In genomic region chr2:42421157-42421485, GRCh38 we compare ENCODE assay signal across 25 cellular contexts.
DNase-seq lines count a peak whose midpoint lies in the region; ATAC-seq, FAIRE-seq and TF ChIP-seq lines count a peak whose summit lies in the region.
"Had no signal": no experiment of that assay in that cellular context is flagged by ENCODE, and none has a peak within 500 bp of the region (broad histone marks: within the 10 kb centered on the region; RNA-seq: fewer than 3 reads in every experiment).

No MANE protein-coding gene starts in this region.

- POLR2A ChIA-PET in activated CD4-positive, alpha-beta memory T cell treated with anti-CD3 and anti-CD28 coated beads for 36 hours (lab: Charles Lee) = no interaction called here
- POLR2A ChIA-PET in activated CD4-positive, alpha-beta memory T cell treated with anti-CD3 and anti-CD28 coated beads, Interleukin-2, amount 10 ng/mL, durations not matched to agents 7 days and 5 days (lab: Charles Lee) = no interaction called here
- POLR2A ChIA-PET in HCT116 (lab: Charles Lee) = no interaction called here

- dilution Hi-C loops in keratinocyte (cut with MboI; ENCODE audit: extremely low pct_ligation_motif_present, low sequenced_read_pairs) = no loop called here

- RAD21 ChIA-PET in HCT116 (lab: Charles Lee; ENCODE audit: low non-redundant PET in 1 of 2, low total read pairs in 2 of 2, uncharacterized antibody in 2 of 2, unreplicated experiment in 2 of 2) = no interaction called here

- H3K4me1 ChIP-seq in HCT116 (ENCODE audit: control insufficient read depth in 1 of 2, insufficient read depth in 2 of 2, low read length in 2 of 2) = peaks cover 18 to 42% of the 10 kb centered on the region in 2 experiments
- peaks cover 15% of the 10 kb centered on the region for H3K4me1 ChIP-seq in keratinocyte (ENCODE audit: control insufficient read depth, extremely low read depth, insufficient read depth, low read length)
- H3K4me1 ChIP-seq: gastrocnemius medialis, psoas muscle, suprapubic skin, uterus had no signal

- peaks cover 19% of the 10 kb centered on the region for H3K4me1 Mint-ChIP-seq in activated CD4-positive, alpha-beta memory T cell treated with anti-CD3 and anti-CD28 coated beads for 36 hours (ENCODE audit: low read depth)
- H3K4me1 Mint-ChIP-seq in activated CD4-positive, alpha-beta memory T cell treated with anti-CD3 and anti-CD28 coated beads, Interleukin-2, amount 10 ng/mL, durations not matched to agents 7 days and 5 days = peaks cover 20% of the 10 kb centered on the region
- peaks cover 33% of the 10 kb centered on the region for H3K4me1 Mint-ChIP-seq in activated naive CD8-positive, alpha-beta T cell treated with anti-CD3 and anti-CD28 coated beads, Interleukin-2, amount 50 U/mL, for 24 hours
- H3K4me1 Mint-ChIP-seq: activated B cell treated with CpG ODN at 0.5 μM for 24 hours had no signal

- H2AFZ ChIP-seq in HCT116 (ENCODE audit: low read depth, low read length, poor library complexity, severe bottlenecking) = peak overlapping the region; percentile 5
- no peak overlapping the region for H2AFZ ChIP-seq in keratinocyte (ENCODE audit: control insufficient read depth, low read length)

- H3K36me3 Mint-ChIP-seq in activated CD4-positive, alpha-beta memory T cell treated with anti-CD3 and anti-CD28 coated beads for 36 hours = no peaks in the 10 kb centered on the region
- H3K36me3 Mint-ChIP-seq in activated CD4-positive, alpha-beta memory T cell treated with anti-CD3 and anti-CD28 coated beads, Interleukin-2, amount 10 ng/mL, durations not matched to agents 7 days and 5 days (ENCODE audit: low read depth) = no peaks in the 10 kb centered on the region
- no peaks in the 10 kb centered on the region for H3K36me3 Mint-ChIP-seq in activated naive CD8-positive, alpha-beta T cell treated with anti-CD3 and anti-CD28 coated beads, Interleukin-2, amount 50 U/mL, for 24 hours (ENCODE audit: low read depth)

- H3K9me3 ChIP-seq in HCT116 (ENCODE audit: control insufficient read depth in 1 of 2, insufficient read depth in 1 of 2, low read depth in 1 of 2, low read length in 2 of 2) = no peaks in the 10 kb centered on the region
- H3K9me3 ChIP-seq in keratinocyte (ENCODE audit: control insufficient read depth, low read depth, low read length) = no peaks in the 10 kb centered on the region
- H3K9me3 ChIP-seq: gastrocnemius medialis, psoas muscle, suprapubic skin, uterus had no signal

- intact Hi-C loops in activated CD4-positive, alpha-beta memory T cell treated with anti-CD3 and anti-CD28 coated beads for 36 hours (cut with micrococcal nuclease) = loop anchor here (2.0 kb wide), 1 partner anchor 60 kb away; the partner anchor contains the start of gene COX7A2L
- intact Hi-C loops in HCT116 (cut with micrococcal nuclease) = no loop called here

- H3K27ac Mint-ChIP-seq in activated CD4-positive, alpha-beta memory T cell treated with anti-CD3 and anti-CD28 coated beads for 36 hours = peak overlapping the region; percentile 10
- no peak overlapping the region for H3K27ac Mint-ChIP-seq in activated CD4-positive, alpha-beta memory T cell treated with anti-CD3 and anti-CD28 coated beads, Interleukin-2, amount 10 ng/mL, durations not matched to agents 7 days and 5 days
- H3K27ac Mint-ChIP-seq in activated naive CD8-positive, alpha-beta T cell treated with anti-CD3 and anti-CD28 coated beads, Interleukin-2, amount 50 U/mL, for 24 hours = peak overlapping the region; percentile 64
- H3K27ac Mint-ChIP-seq: activated B cell treated with CpG ODN at 0.5 μM for 24 hours; dendritic cell treated with granulocyte-macrophage colony-stimulating factor and Interleukin-4, amounts not matched to agents 40 ng/mL and 50 ng/mL, for 4 days; T-helper 1 cell treated with Interleukin-12 subunit alpha and Interleukin-12 subunit beta and Interleukin-4 antibody, amounts not matched to agents 30 μg/mL and 1 μg/mL, for 36 hours had no signal

- H3K27me3 Mint-ChIP-seq in activated CD4-positive, alpha-beta memory T cell treated with anti-CD3 and anti-CD28 coated beads for 36 hours = peaks cover 9% of the 10 kb centered on the region
- H3K27me3 Mint-ChIP-seq in activated CD4-positive, alpha-beta memory T cell treated with anti-CD3 and anti-CD28 coated beads, Interleukin-2, amount 10 ng/mL, durations not matched to agents 7 days and 5 days = peaks cover 9% of the 10 kb centered on the region
- peaks cover 14% of the 10 kb centered on the region for H3K27me3 Mint-ChIP-seq in activated naive CD8-positive, alpha-beta T cell treated with anti-CD3 and anti-CD28 coated beads, Interleukin-2, amount 50 U/mL, for 24 hours

- FAIRE-seq in keratinocyte (lab: Jason Lieb, UNC) = no peak
- FAIRE-seq: A204.1 had no signal

- peak overlapping the region in 1 of 2 experiments; percentile 28; a peak in 2 of 4 replicates for H3K4me3 ChIP-seq in HCT116 (replicated peaks in 1 of 2; ENCODE audit: low read depth in 1 of 2, low read length in 2 of 2)
- H3K4me3 ChIP-seq in keratinocyte (ENCODE audit: control insufficient read depth in 2 of 3, extremely low read depth in 1 of 3, insufficient read depth in 2 of 3, low read depth in 1 of 3, low read length in 3 of 3) = no peak overlapping the region
- H3K4me3 ChIP-seq: BLaER1 treated with 17β-estradiol and CSF1 and Interleukin-3, amounts not matched to agents 10 nM and 100 nM; gastrocnemius medialis; psoas muscle; suprapubic skin; uterus had no signal

- peak overlapping the region; percentile 55; the same call in 1 of the 2 replicates for H3K27ac ChIP-seq in HCT116 (ENCODE audit: low read depth, low read length)
- peak overlapping the region; percentile 37 for H3K27ac ChIP-seq in keratinocyte (ENCODE audit: control insufficient read depth, insufficient read depth, low read length)
- H3K27ac ChIP-seq: gastrocnemius medialis, psoas muscle, suprapubic skin, uterus had no signal

- H3K36me3 ChIP-seq in HCT116 (ENCODE audit: control insufficient read depth in 1 of 2, insufficient read depth in 2 of 2, low read length in 2 of 2) (no peaks in the 10 kb centered on the region), keratinocyte (ENCODE audit: control insufficient read depth in 2 of 2, extremely low read depth in 1 of 2, insufficient read depth in 2 of 2, low read length in 2 of 2) (no peaks in the 10 kb centered on the region)
- H3K36me3 ChIP-seq: BLaER1 treated with 17β-estradiol and CSF1 and Interleukin-3, amounts not matched to agents 10 nM and 100 nM; gastrocnemius medialis; suprapubic skin; uterus had no signal

- CTCF ChIA-PET in activated CD4-positive, alpha-beta memory T cell treated with anti-CD3 and anti-CD28 coated beads for 36 hours (lab: Charles Lee) = no interaction called here
- CTCF ChIA-PET in activated CD4-positive, alpha-beta memory T cell treated with anti-CD3 and anti-CD28 coated beads, Interleukin-2, amount 10 ng/mL, durations not matched to agents 7 days and 5 days (lab: Charles Lee) = no interaction called here
- CTCF ChIA-PET in HCT116 (lab: Charles Lee) = no interaction called here

- no peak for TF ChIP-seq CTCF in HCT116 (IDR thresholded peaks at IDR 0.05 in 2 of 3, conservative IDR thresholded peaks at IDR 0.05 in 1 of 3; ENCODE audit: borderline replicate concordance in 1 of 3, insufficient read depth in 1 of 3, low read depth in 2 of 3, low read length in 2 of 3)
- TF ChIP-seq CTCF in keratinocyte (optimal IDR thresholded peaks at IDR 0.05 in 1 of 3, IDR thresholded peaks at IDR 0.05 in 1 of 3, conservative IDR thresholded peaks at IDR 0.05 in 1 of 3; ENCODE audit: extremely low read depth in 1 of 3, insufficient read depth in 2 of 3, low read length in 3 of 3) = no peak

- H3K9me1 ChIP-seq in keratinocyte (ENCODE audit: control insufficient read depth, extremely low read depth, insufficient read depth, low read length) = no peaks in the 10 kb centered on the region

- H3K4me2 ChIP-seq in HCT116 (ENCODE audit: low read length) = peak overlapping the region; percentile 70
- H3K4me2 ChIP-seq in keratinocyte (ENCODE audit: control insufficient read depth, extremely low read depth, insufficient read depth, low read depth, low read length) = peak overlapping the region; percentile 30

- no peaks in the 10 kb centered on the region for H3K27me3 ChIP-seq in HCT116 (ENCODE audit: insufficient read depth, low read length)
- no peaks in the 10 kb centered on the region for H3K27me3 ChIP-seq in keratinocyte (ENCODE audit: control insufficient read depth, extremely low read depth, insufficient read depth, low read length)
- H3K27me3 ChIP-seq: BLaER1 treated with 17β-estradiol and CSF1 and Interleukin-3, amounts not matched to agents 10 nM and 100 nM; gastrocnemius medialis; suprapubic skin; uterus had no signal

- ATAC-seq in HCT116 (peak; percentile 54), GM18909 (IDR thresholded peaks at IDR 0.05; ENCODE audit: poor library complexity, unreplicated experiment) (no peak), HG02840 (IDR thresholded peaks at IDR 0.05; ENCODE audit: low FRiP score, unreplicated experiment) (no peak)
- ATAC-seq in activated naive CD8-positive, alpha-beta T cell treated with anti-CD3 and anti-CD28 coated beads, Interleukin-2, amount 50 U/mL, for 24 hours = no peak
- ATAC-seq: gastrocnemius medialis, psoas muscle had no signal

- H3K4me3 Mint-ChIP-seq in activated CD4-positive, alpha-beta memory T cell treated with anti-CD3 and anti-CD28 coated beads for 36 hours = no peak overlapping the region
- H3K4me3 Mint-ChIP-seq in activated CD4-positive, alpha-beta memory T cell treated with anti-CD3 and anti-CD28 coated beads, Interleukin-2, amount 10 ng/mL, durations not matched to agents 7 days and 5 days = no peak overlapping the region
- H3K4me3 Mint-ChIP-seq in activated naive CD8-positive, alpha-beta T cell treated with anti-CD3 and anti-CD28 coated beads, Interleukin-2, amount 50 U/mL, for 24 hours = no peak overlapping the region
- H3K4me3 Mint-ChIP-seq: activated B cell treated with CpG ODN at 0.5 μM for 24 hours; dendritic cell treated with granulocyte-macrophage colony-stimulating factor and Interleukin-4, amounts not matched to agents 40 ng/mL and 50 ng/mL, for 4 days; nephron progenitor cell; T-helper 1 cell treated with Interleukin-12 subunit alpha and Interleukin-12 subunit beta and Interleukin-4 antibody, amounts not matched to agents 30 μg/mL and 1 μg/mL, for 36 hours had no signal

- TF ChIP-seq RAD21 in HCT116 (IDR thresholded peaks at IDR 0.05; ENCODE audit: low read depth) = no peak

- no peaks in the 10 kb centered on the region for H3K9me3 Mint-ChIP-seq in activated CD4-positive, alpha-beta memory T cell treated with anti-CD3 and anti-CD28 coated beads for 36 hours
- no peaks in the 10 kb centered on the region for H3K9me3 Mint-ChIP-seq in activated CD4-positive, alpha-beta memory T cell treated with anti-CD3 and anti-CD28 coated beads, Interleukin-2, amount 10 ng/mL, durations not matched to agents 7 days and 5 days
- H3K9me3 Mint-ChIP-seq in activated naive CD8-positive, alpha-beta T cell treated with anti-CD3 and anti-CD28 coated beads, Interleukin-2, amount 50 U/mL, for 24 hours = no peaks in the 10 kb centered on the region
- H3K9me3 Mint-ChIP-seq: activated B cell treated with CpG ODN at 0.5 μM for 24 hours; nephron progenitor cell; T-helper 1 cell treated with Interleukin-12 subunit alpha and Interleukin-12 subunit beta and Interleukin-4 antibody, amounts not matched to agents 30 μg/mL and 1 μg/mL, for 36 hours had no signal

- no peaks in the 10 kb centered on the region for H4K20me1 ChIP-seq in HCT116 (ENCODE audit: insufficient read depth)
- H4K20me1 ChIP-seq in keratinocyte (ENCODE audit: control insufficient read depth, extremely low read depth, insufficient read depth, low read length) = no peaks in the 10 kb centered on the region
- H4K20me1 ChIP-seq: BLaER1 treated with 17β-estradiol and CSF1 and Interleukin-3, amounts not matched to agents 10 nM and 100 nM had no signal

- no peak for DNase-seq in activated CD4-positive, alpha-beta memory T cell treated with anti-CD3 and anti-CD28 coated beads for 36 hours
- DNase-seq in activated CD4-positive, alpha-beta memory T cell treated with anti-CD3 and anti-CD28 coated beads, Interleukin-2, amount 10 ng/mL, durations not matched to agents 7 days and 5 days = no peak
- DNase-seq in HCT116 (ENCODE audit: low read depth, low spot score) (no peak), keratinocyte (ENCODE audit: low read depth, low spot score) (no peak), Ammon's horn (ENCODE audit: low spot score) (no peak)
- no peak for DNase-seq in activated naive CD8-positive, alpha-beta T cell treated with anti-CD3 and anti-CD28 coated beads, Interleukin-2, amount 50 U/mL, for 24 hours
- DNase-seq: activated B cell treated with CpG ODN at 0.5 μM for 24 hours; activated naive CD4-positive, alpha-beta T cell treated with Interleukin-2 at 50 U/mL for 16 hours; gastrocnemius medialis; H7; Kasumi-1; left cardiac atrium; NCI-H1092 treated with DMSO at 0.1 percent for 48 hours; NCI-H2107; NCI-H524 treated with DMSO at 0.1 percent for 48 hours; nephron progenitor cell; psoas muscle; uterus had no signal

- BruUV-seq in HCT116 (replicated peaks; lab: Mats Ljungman, UMichigan) = no TSS peak

- H3K9ac ChIP-seq in HCT116 (ENCODE audit: low read length) = peak overlapping the region; percentile 36
- H3K9ac ChIP-seq in keratinocyte (ENCODE audit: control insufficient read depth, extremely low read depth, insufficient read depth, low read length) = no peak overlapping the region
- H3K9ac ChIP-seq: BLaER1 treated with 17β-estradiol and CSF1 and Interleukin-3, amounts not matched to agents 10 nM and 100 nM had no signal

- TF ChIP-seq POLR2A in HCT116 (IDR thresholded peaks at IDR 0.05; ENCODE audit: borderline replicate concordance, extremely low read depth, insufficient read depth, insufficient read length) = no peak

- H3K79me2 ChIP-seq in HCT116 (ENCODE audit: insufficient read depth, low read length) (no peaks in the 10 kb centered on the region), keratinocyte (ENCODE audit: control insufficient read depth, insufficient read depth, low read length) (no peaks in the 10 kb centered on the region)

- H3K9me2 ChIP-seq in HCT116 (ENCODE audit: insufficient read depth) = no peaks in the 10 kb centered on the region
